8 cellular contexts compared by ENCODE assay signal in the genomic region with DNA sequence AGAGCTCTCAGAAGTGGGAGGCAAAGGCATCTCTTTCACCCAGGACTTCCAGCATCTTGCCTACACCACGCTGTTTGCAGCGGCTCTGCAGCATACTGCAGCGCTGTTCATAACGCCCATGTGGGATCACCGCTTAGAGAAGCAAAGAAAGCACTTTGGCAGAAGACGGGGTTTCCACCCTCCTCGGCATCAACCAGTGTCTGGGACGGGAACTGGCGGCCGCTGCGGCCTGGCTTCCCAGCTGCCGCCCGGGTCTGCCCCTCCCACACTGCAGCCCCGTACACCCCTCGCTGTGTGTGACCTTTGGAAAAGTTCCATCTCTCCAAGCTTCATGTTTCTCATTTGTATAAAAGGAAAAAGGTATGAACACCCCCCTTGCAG. TPM values are rescaled to one million over a fixed set of nuclear protein-coding genes. Genes with fewer than 3 reads are reported as not detected.
DNase-seq lines count a peak whose midpoint lies in the region; ATAC-seq and TF ChIP-seq lines count a peak whose summit lies in the region.

No MANE protein-coding gene starts in this region.

- DNase-seq in NCI-H2081 (lab: John Stamatoyannopoulos, UW), result peak; percentile 28 to 46
- no peak for DNase-seq in NCI-H2081 treated with DMSO at 0.1 percent for 48 hours (lab: John Stamatoyannopoulos, UW)
- DNase-seq in activated CD4-positive, alpha-beta memory T cell treated with anti-CD3 and anti-CD28 coated beads for 36 hours, result peak; percentile 55
- peak; percentile 79 for DNase-seq in endodermal cell
- DNase-seq in lung microvascular endothelial cell (ENCODE audit: low read depth in 2 of 2), result peak; percentile 27 to 35
- DNase-seq in stimulated activated naive CD8-positive, alpha-beta T cell treated with anti-CD3 and anti-CD28 coated beads, Interleukin-15, amount 100 ng/mL, for 72 hours, result peak; percentile 36 to 48

- peak overlapping the region; percentile 93 for H2AFZ ChIP-seq in Loucy (ENCODE audit: low read length)

- POLR2A ChIA-PET in activated CD4-positive, alpha-beta memory T cell treated with anti-CD3 and anti-CD28 coated beads for 36 hours (lab: Charles Lee), result interaction anchor here (0.6 to 3.7 kb wide), 4 partner anchors 11 to 837 kb away, joined by 3 to 41 read pairs (median 4); a partner anchor contains a TSS

- H3K27ac ChIP-seq in endodermal cell (ENCODE audit: low read depth, low read length), result no peak overlapping the region

- no peaks in the 10 kb centered on the region for H4K20me1 ChIP-seq in Loucy (ENCODE audit: insufficient read depth, low read length, poor library complexity, severe bottlenecking)

- peaks cover 7% of the 10 kb centered on the region for H3K36me3 Mint-ChIP-seq in activated CD4-positive, alpha-beta memory T cell treated with anti-CD3 and anti-CD28 coated beads for 36 hours
- peaks cover 10% of the 10 kb centered on the region for H3K36me3 Mint-ChIP-seq in endodermal cell (ENCODE audit: low read depth)

- peaks cover 10% of the 10 kb centered on the region; the same call in 1 of the 2 replicates for H3K79me2 ChIP-seq in Loucy (ENCODE audit: insufficient read depth, low read length)

- no peaks in the 10 kb centered on the region for H3K27me3 Mint-ChIP-seq in activated CD4-positive, alpha-beta memory T cell treated with anti-CD3 and anti-CD28 coated beads for 36 hours
- peaks cover 1% of the 10 kb centered on the region for H3K27me3 Mint-ChIP-seq in endodermal cell (ENCODE audit: insufficient read depth)
- no peaks in the 10 kb centered on the region for H3K27me3 Mint-ChIP-seq in stimulated activated naive CD8-positive, alpha-beta T cell treated with anti-CD3 and anti-CD28 coated beads, Interleukin-15, amount 100 ng/mL, for 72 hours

- no peak for TF ChIP-seq CTCF in Loucy (conservative IDR thresholded peaks at IDR 0.05; ENCODE audit: low read length)
- TF ChIP-seq CTCF in endodermal cell (conservative IDR thresholded peaks at IDR 0.05), result no peak

- peak overlapping the region; percentile 81 for H3K27ac Mint-ChIP-seq in activated CD4-positive, alpha-beta memory T cell treated with anti-CD3 and anti-CD28 coated beads for 36 hours
- H3K27ac Mint-ChIP-seq in endodermal cell, result peak overlapping the region; percentile 55
- H3K27ac Mint-ChIP-seq in stimulated activated naive CD8-positive, alpha-beta T cell treated with anti-CD3 and anti-CD28 coated beads, Interleukin-15, amount 100 ng/mL, for 72 hours, result peak overlapping the region; percentile 97 to 98

- peaks cover 39% of the 10 kb centered on the region for H3K4me1 Mint-ChIP-seq in activated CD4-positive, alpha-beta memory T cell treated with anti-CD3 and anti-CD28 coated beads for 36 hours (ENCODE audit: low read depth)
- peaks cover 10% of the 10 kb centered on the region for H3K4me1 Mint-ChIP-seq in endodermal cell
- peaks cover 58% of the 10 kb centered on the region for H3K4me1 Mint-ChIP-seq in stimulated activated naive CD8-positive, alpha-beta T cell treated with anti-CD3 and anti-CD28 coated beads, Interleukin-15, amount 100 ng/mL, for 72 hours

- H3K4me3 ChIP-seq in Loucy (ENCODE audit: low read length, poor library complexity, severe bottlenecking), result peak overlapping the region; percentile 84
- peak overlapping the region; percentile 87 for H3K4me3 ChIP-seq in endodermal cell (ENCODE audit: low read length)

- 31 to 59% methylated on average over 5 to 15 of the region's 15 CpGs for WGBS in endodermal cell (ENCODE audit: insufficient coverage in 1 of 2, insufficient read length in 1 of 2), 2 experiments

- peak overlapping the region; percentile 82 for H3K4me3 Mint-ChIP-seq in activated CD4-positive, alpha-beta memory T cell treated with anti-CD3 and anti-CD28 coated beads for 36 hours
- H3K4me3 Mint-ChIP-seq in endodermal cell, result peak overlapping the region; percentile 78
- H3K4me3 Mint-ChIP-seq in stimulated activated naive CD8-positive, alpha-beta T cell treated with anti-CD3 and anti-CD28 coated beads, Interleukin-15, amount 100 ng/mL, for 72 hours, result peak overlapping the region; percentile 97 to 98

- H3K9me2 ChIP-seq in Loucy (replicated peaks; ENCODE audit: low read depth, low read length), result no peaks in the 10 kb centered on the region

- intact Hi-C loops in activated CD4-positive, alpha-beta memory T cell treated with anti-CD3 and anti-CD28 coated beads for 36 hours (cut with micrococcal nuclease), result loop anchor here (2.0 kb wide), 1 partner anchor 72 kb away; a partner anchor contains a TSS

- H3K9ac ChIP-seq in Loucy (ENCODE audit: low read depth, low read length, poor library complexity, severe bottlenecking), result peak overlapping the region; percentile 66
- H3K9ac ChIP-seq in endodermal cell (ENCODE audit: extremely low read depth, low read length, poor library complexity, severe bottlenecking), result peak overlapping the region; percentile 44

- no peaks in the 10 kb centered on the region for H3K9me3 Mint-ChIP-seq in activated CD4-positive, alpha-beta memory T cell treated with anti-CD3 and anti-CD28 coated beads for 36 hours
- no peaks in the 10 kb centered on the region for H3K9me3 Mint-ChIP-seq in endodermal cell
- no peaks in the 10 kb centered on the region for H3K9me3 Mint-ChIP-seq in stimulated activated naive CD8-positive, alpha-beta T cell treated with anti-CD3 and anti-CD28 coated beads, Interleukin-15, amount 100 ng/mL, for 72 hours

- H3K36me3 ChIP-seq in Loucy (ENCODE audit: insufficient read depth, low read length), result 0 out of 2 replicates have a peak, but pooled peaks cover 2% of the 10 kb centered on the region
- H3K36me3 ChIP-seq in endodermal cell (ENCODE audit: control insufficient read depth, insufficient read depth, low read length), result peaks cover under 1% of the 10 kb centered on the region

- H3K9me3 ChIP-seq in Loucy (ENCODE audit: insufficient read depth, low read depth, low read length) (no peaks in the 10 kb centered on the region), endodermal cell (ENCODE audit: control insufficient read depth, low read length) (no peaks in the 10 kb centered on the region)

- H3K4me1 ChIP-seq in Loucy (ENCODE audit: insufficient read depth, low read length, poor library complexity, severe bottlenecking) (peaks cover 11% of the 10 kb centered on the region), endodermal cell (ENCODE audit: control insufficient read depth, insufficient read depth, low read length) (no peaks in the 10 kb centered on the region)

- no peaks in the 10 kb centered on the region for H3F3A ChIP-seq in Loucy (ENCODE audit: low read depth)

- CTCF ChIA-PET in activated CD4-positive, alpha-beta memory T cell treated with anti-CD3 and anti-CD28 coated beads for 36 hours (lab: Charles Lee), result interaction anchor here (1.0 kb wide), 1 partner anchor 13 kb away, joined by 3 read pairs; no protein-coding TSS in a partner anchor

- H3K4me2 ChIP-seq in Loucy (ENCODE audit: low read depth, low read length, poor library complexity, severe bottlenecking), result peak overlapping the region; percentile 94

- no peaks in the 10 kb centered on the region for H3K27me3 ChIP-seq in Loucy (ENCODE audit: insufficient read depth, low read length, poor library complexity, severe bottlenecking)
- H3K27me3 ChIP-seq in endodermal cell (ENCODE audit: control insufficient read depth, insufficient read depth, low read length, poor library complexity, severe bottlenecking), result peaks cover 4% of the 10 kb centered on the region

- ATAC-seq in stimulated activated naive CD8-positive, alpha-beta T cell treated with anti-CD3 and anti-CD28 coated beads, Interleukin-15, amount 100 ng/mL, for 72 hours, result peak; percentile 51
- no peak for ATAC-seq in HG02610 (IDR thresholded peaks at IDR 0.05; ENCODE audit: unreplicated experiment)

RNA-seq across cellular contexts. Expression of a gene that starts 0.5 kb away (rescaled TPM):
- total RNA-seq in activated CD4-positive, alpha-beta memory T cell treated with anti-CD3 and anti-CD28 coated beads for 36 hours, result 1 to 10 TPM; 7.3 to 8.8 TPM
- 10 to 100 TPM in 1 of 2 donors, 1 to 10 TPM in 1; 9.2 to 11.4 TPM for total RNA-seq in endodermal cell
- polyA plus RNA-seq in endodermal cell (2013, experiment 1 of 2), result 5.8 TPM
- polyA plus RNA-seq in endodermal cell (2013, experiment 2 of 2), result 5.9 TPM
- 2.6 and 4.2 TPM in 2 replicates for total RNA-seq in lung microvascular endothelial cell

RNA-seq across cellular contexts. Expression of a gene that starts 13.4 kb away (rescaled TPM):
- 10 to 100 TPM; 41.7 to 42.3 TPM for total RNA-seq in activated CD4-positive, alpha-beta memory T cell treated with anti-CD3 and anti-CD28 coated beads for 36 hours
- total RNA-seq in endodermal cell (10 to 100 TPM; 50.7 to 55.8 TPM), lung microvascular endothelial cell (6.2 and 8.1 TPM in 2 replicates)
- polyA plus RNA-seq in endodermal cell (2013, experiment 1 of 2), result 42.8 TPM
- polyA plus RNA-seq in endodermal cell (2013, experiment 2 of 2), result 32.7 TPM

RNA-seq across cellular contexts. Expression of a gene that starts 13.7 kb away (rescaled TPM):
- total RNA-seq in activated CD4-positive, alpha-beta memory T cell treated with anti-CD3 and anti-CD28 coated beads for 36 hours, result 100 to 1,000 TPM; 142 to 149 TPM
- total RNA-seq in endodermal cell, result 10 to 100 TPM; 68.4 to 79.2 TPM
- 66.9 TPM for polyA plus RNA-seq in endodermal cell (2013, experiment 1 of 2)
- 59.0 TPM for polyA plus RNA-seq in endodermal cell (2013, experiment 2 of 2)
- 29.9 and 39.5 TPM in 2 replicates for total RNA-seq in lung microvascular endothelial cell

RNA-seq across cellular contexts. Expression of a gene that starts 21.5 kb away (rescaled TPM):
- 10 to 100 TPM; 40.1 to 43.9 TPM for total RNA-seq in activated CD4-positive, alpha-beta memory T cell treated with anti-CD3 and anti-CD28 coated beads for 36 hours
- 10 to 100 TPM; 19.0 to 22.6 TPM for total RNA-seq in endodermal cell
- polyA plus RNA-seq in endodermal cell (2013, experiment 1 of 2), result 20.5 TPM
- polyA plus RNA-seq in endodermal cell (2013, experiment 2 of 2), result 19.2 TPM
- 4.4 and 10.5 TPM in 2 replicates for total RNA-seq in lung microvascular endothelial cell
